Comparison of ENCODE assay signal across 1 cellular context in the genomic region with DNA sequence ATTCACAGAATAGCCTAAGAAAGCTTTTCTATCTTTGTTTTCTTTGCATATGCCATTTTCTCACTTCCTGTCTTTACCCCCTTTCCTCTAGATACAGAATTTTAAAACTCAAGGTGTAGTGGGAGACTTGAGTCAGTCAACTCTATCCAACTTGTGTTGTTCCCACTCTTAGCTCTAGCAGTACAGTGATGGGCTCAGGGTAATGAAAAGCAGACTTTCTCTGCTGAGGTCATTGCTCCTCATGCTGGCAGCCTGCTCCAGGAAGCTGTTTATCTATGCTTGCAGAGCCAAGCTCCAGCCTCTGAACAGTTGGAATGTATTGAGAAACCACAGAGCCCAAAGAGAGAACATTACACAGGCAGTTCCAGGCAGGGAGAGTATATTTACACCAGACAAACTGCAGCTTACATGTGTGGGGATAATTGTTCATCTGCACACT.
TF ChIP-seq lines count a peak whose summit lies in the region.

No MANE protein-coding gene starts in this region.

TF ChIP-seq in GM12878, 131 proteins besides CTCF, POLR2A, EP300 and RAD21 (continued from another document):
- TF ChIP-seq CUX1 (IDR thresholded peaks at IDR 0.05; ENCODE audit: insufficient replicate concordance, low read depth, low read length) = no peak
- TF ChIP-seq IKZF2 (IDR thresholded peaks at IDR 0.05) = no peak
- TF ChIP-seq MAX (IDR thresholded peaks at IDR 0.05; ENCODE audit: low read depth, low read length) = no peak
- TF ChIP-seq CEBPB (IDR thresholded peaks at IDR 0.05; ENCODE audit: borderline replicate concordance in 1 of 2, low read depth in 2 of 2, low read length in 2 of 2) = no peak
- no peak for TF ChIP-seq NR2F1 (conservative IDR thresholded peaks at IDR 0.05)
- TF ChIP-seq MTA2 (IDR thresholded peaks at IDR 0.05; ENCODE audit: low read depth) = no peak
- TF ChIP-seq, protein P1, sequence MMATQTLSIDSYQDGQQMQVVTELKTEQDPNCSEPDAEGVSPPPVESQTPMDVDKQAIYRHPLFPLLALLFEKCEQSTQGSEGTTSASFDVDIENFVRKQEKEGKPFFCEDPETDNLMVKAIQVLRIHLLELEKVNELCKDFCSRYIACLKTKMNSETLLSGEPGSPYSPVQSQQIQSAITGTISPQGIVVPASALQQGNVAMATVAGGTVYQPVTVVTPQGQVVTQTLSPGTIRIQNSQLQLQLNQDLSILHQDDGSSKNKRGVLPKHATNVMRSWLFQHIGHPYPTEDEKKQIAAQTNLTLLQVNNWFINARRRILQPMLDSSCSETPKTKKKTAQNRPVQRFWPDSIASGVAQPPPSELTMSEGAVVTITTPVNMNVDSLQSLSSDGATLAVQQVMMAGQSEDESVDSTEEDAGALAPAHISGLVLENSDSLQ (IDR thresholded peaks at IDR 0.05) = no peak
- TF ChIP-seq SMARCA5 (IDR thresholded peaks at IDR 0.05) = no peak
- 0 out of 2 replicates have a peak, but pooled peaks have one; percentile 13 for TF ChIP-seq NFIC (IDR thresholded peaks at IDR 0.05; ENCODE audit: low read depth, low read length)
- peak; percentile 36; the same call in 1 of the 2 replicates for TF ChIP-seq SPI1 (IDR thresholded peaks at IDR 0.05; ENCODE audit: borderline replicate concordance, insufficient read depth, low read depth, low read length)
- no peak for TF ChIP-seq FOS (IDR thresholded peaks at IDR 0.05; ENCODE audit: borderline replicate concordance, extremely low read depth, insufficient read length)
- TF ChIP-seq, protein P2, sequence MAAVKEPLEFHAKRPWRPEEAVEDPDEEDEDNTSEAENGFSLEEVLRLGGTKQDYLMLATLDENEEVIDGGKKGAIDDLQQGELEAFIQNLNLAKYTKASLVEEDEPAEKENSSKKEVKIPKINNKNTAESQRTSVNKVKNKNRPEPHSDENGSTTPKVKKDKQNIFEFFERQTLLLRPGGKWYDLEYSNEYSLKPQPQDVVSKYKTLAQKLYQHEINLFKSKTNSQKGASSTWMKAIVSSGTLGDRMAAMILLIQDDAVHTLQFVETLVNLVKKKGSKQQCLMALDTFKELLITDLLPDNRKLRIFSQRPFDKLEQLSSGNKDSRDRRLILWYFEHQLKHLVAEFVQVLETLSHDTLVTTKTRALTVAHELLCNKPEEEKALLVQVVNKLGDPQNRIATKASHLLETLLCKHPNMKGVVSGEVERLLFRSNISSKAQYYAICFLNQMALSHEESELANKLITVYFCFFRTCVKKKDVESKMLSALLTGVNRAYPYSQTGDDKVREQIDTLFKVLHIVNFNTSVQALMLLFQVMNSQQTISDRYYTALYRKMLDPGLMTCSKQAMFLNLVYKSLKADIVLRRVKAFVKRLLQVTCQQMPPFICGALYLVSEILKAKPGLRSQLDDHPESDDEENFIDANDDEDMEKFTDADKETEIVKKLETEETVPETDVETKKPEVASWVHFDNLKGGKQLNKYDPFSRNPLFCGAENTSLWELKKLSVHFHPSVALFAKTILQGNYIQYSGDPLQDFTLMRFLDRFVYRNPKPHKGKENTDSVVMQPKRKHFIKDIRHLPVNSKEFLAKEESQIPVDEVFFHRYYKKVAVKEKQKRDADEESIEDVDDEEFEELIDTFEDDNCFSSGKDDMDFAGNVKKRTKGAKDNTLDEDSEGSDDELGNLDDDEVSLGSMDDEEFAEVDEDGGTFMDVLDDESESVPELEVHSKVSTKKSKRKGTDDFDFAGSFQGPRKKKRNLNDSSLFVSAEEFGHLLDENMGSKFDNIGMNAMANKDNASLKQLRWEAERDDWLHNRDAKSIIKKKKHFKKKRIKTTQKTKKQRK (IDR thresholded peaks at IDR 0.05; ENCODE audit: low read depth, low read length) = no peak
